ENCODE assay signal across 8 cellular contexts in genomic region chr15:42490743-42491539, GRCh38. TPM values are rescaled to one million over a fixed set of nuclear protein-coding genes. Genes with fewer than 3 reads are reported as not detected.
DNase-seq lines count a peak whose midpoint lies in the region; ATAC-seq and TF ChIP-seq lines count a peak whose summit lies in the region.

ZNF106 (minus strand) TSS chr15:42491141; CDS start chr15:42472289, 18,852 bp downstream.

- H3K4me3 ChIP-seq in BLaER1 treated with 17β-estradiol and CSF1 and Interleukin-3, amounts not matched to agents 10 nM and 100 nM: peak within 1 kb of the TSS; percentile 82 to 95 (median 89)
- peak within 1 kb of the TSS; percentile 100 for H3K4me3 ChIP-seq in mononuclear cell (ENCODE audit: low read length)

- no peaks in the 10 kb centered on the region for H3K27me3 ChIP-seq in BLaER1 treated with 17β-estradiol and CSF1 and Interleukin-3, amounts not matched to agents 10 nM and 100 nM
- no peaks in the 10 kb centered on the region for H3K27me3 ChIP-seq in mononuclear cell (ENCODE audit: insufficient read depth, low read length)

- no peak for TF ChIP-seq RAD21 in Ishikawa (IDR thresholded peaks at IDR 0.05; ENCODE audit: low read depth)

- H3K9me3 ChIP-seq in BLaER1 treated with 17β-estradiol and CSF1 and Interleukin-3, amounts not matched to agents 10 nM and 100 nM (replicated peaks in 1 of 11): no peaks in the 10 kb centered on the region
- no peaks in the 10 kb centered on the region for H3K9me3 ChIP-seq in mononuclear cell (ENCODE audit: low read depth, low read length)

- peak within 1 kb of the TSS; percentile 91 to 98 (median 95) for H3K27ac ChIP-seq in BLaER1 treated with 17β-estradiol and CSF1 and Interleukin-3, amounts not matched to agents 10 nM and 100 nM
- H3K27ac ChIP-seq in epithelial cell of prostate: peak within 1 kb of the TSS; percentile 84

- H3K9ac ChIP-seq in BLaER1 treated with 17β-estradiol and CSF1 and Interleukin-3, amounts not matched to agents 10 nM and 100 nM: peak within 1 kb of the TSS; percentile 89 to 94 (median 90)

- H3K4me2 ChIP-seq in BLaER1 treated with 17β-estradiol and CSF1 and Interleukin-3, amounts not matched to agents 10 nM and 100 nM: peak within 1 kb of the TSS; percentile 77 to 98 (median 92)

- peak; percentile 63 for ATAC-seq in GM19455 (IDR thresholded peaks at IDR 0.05; ENCODE audit: unreplicated experiment)

- TF ChIP-seq EP300 in Ishikawa (IDR thresholded peaks at IDR 0.05; ENCODE audit: borderline replicate concordance): peak; percentile 18; the same call in 1 of the 2 replicates

- DNase-seq in OCI-M2 (lab: John Stamatoyannopoulos, UW; ENCODE audit: unreplicated experiment) (peak; percentile 74), activated T-cell treated with anti-CD3 and anti-CD28 coated beads for 4 hours (peak; percentile 77), epithelial cell of prostate (ENCODE audit: low read depth, low spot score) (no peak)
- peak; percentile 65 to 80 for DNase-seq in stimulated activated CD8-positive, alpha-beta memory T cell treated with anti-CD3 and anti-CD28 coated beads, Interleukin-4, amount 100 ng/mL, for 1 hour (ENCODE audit: low read depth in 2 of 2, low spot score in 1 of 2)

- peaks cover under 1 to 29% (median 13%) of the 10 kb centered on the region in 11 experiments; a peak in 15 of 22 replicates for H3K36me3 ChIP-seq in BLaER1 treated with 17β-estradiol and CSF1 and Interleukin-3, amounts not matched to agents 10 nM and 100 nM

- H3K4me1 ChIP-seq in BLaER1 treated with 17β-estradiol and CSF1 and Interleukin-3, amounts not matched to agents 10 nM and 100 nM: peaks cover 42 to 68% (median 58%) of the 10 kb centered on the region in 10 experiments
- peaks cover 66% of the 10 kb centered on the region for H3K4me1 ChIP-seq in mononuclear cell (ENCODE audit: insufficient read depth, low read length)

- H4K20me1 ChIP-seq in BLaER1 treated with 17β-estradiol and CSF1 and Interleukin-3, amounts not matched to agents 10 nM and 100 nM: peaks cover 0 to 40% (median 30%) of the 10 kb centered on the region in 11 experiments; a peak in 15 of 22 replicates

TF ChIP-seq in Ishikawa, 13 proteins besides CTCF, POLR2A, EP300 and RAD21:
- TF ChIP-seq EGR1 (IDR thresholded peaks at IDR 0.05) (no peak; the same call in none of the 2 replicates), TCF12 (IDR thresholded peaks at IDR 0.05; ENCODE audit: low read depth) (peak; percentile 49; the same call in 1 of the 2 replicates), ZBTB7A (IDR thresholded peaks at IDR 0.05; ENCODE audit: low read depth) (peak; percentile 79; the same call in 1 of the 2 replicates), CEBPB (IDR thresholded peaks at IDR 0.05) (no peak), TEAD4 (IDR thresholded peaks at IDR 0.05) (peak; percentile 18; the same call in 1 of the 2 replicates), MAX (IDR thresholded peaks at IDR 0.05) (no peak), NFIC (IDR thresholded peaks at IDR 0.05) (no peak), YY1 (IDR thresholded peaks at IDR 0.05; ENCODE audit: low read depth) (peak; percentile 79), FOXM1 (IDR thresholded peaks at IDR 0.05; ENCODE audit: borderline replicate concordance, low read depth) (0 out of 2 replicates have a peak, but pooled peaks have one; percentile 11), USF1 (IDR thresholded peaks at IDR 0.05) (no peak), CREB1 (IDR thresholded peaks at IDR 0.05; ENCODE audit: low read depth) (peak; percentile 34; the same call in 1 of the 2 replicates), REST (IDR thresholded peaks at IDR 0.05; ENCODE audit: low read depth) (no peak), TAF1 (IDR thresholded peaks at IDR 0.05; ENCODE audit: low read depth) (peak; percentile 87)

RNA-seq across cellular contexts. Expression of gene ZNF106, which starts in this region (rescaled TPM):
- total RNA-seq in mononuclear cell: 70.6 TPM
